ENCODE assay signal across 16 cellular contexts in genomic region chr6:169829786-169830185, GRCh38.
"Had no signal": no experiment of that assay in that cellular context is flagged by ENCODE, and none has a peak within 500 bp of the region (broad histone marks: within the 10 kb centered on the region; RNA-seq: fewer than 3 reads in every experiment).

No MANE protein-coding gene starts in this region.

- H3K4me1 Mint-ChIP-seq: activated CD4-positive, alpha-beta T cell treated with anti-CD3 and anti-CD28 coated beads, Interleukin-2, amount 10 ng/mL, durations not matched to agents 24 days and 14 days; activated naive CD4-positive, alpha-beta T cell treated with anti-CD3 and anti-CD28 coated beads, Interleukin-2, amount 10 ng/mL, durations not matched to agents 7 days and 5 days had no signal

- H3K36me3 ChIP-seq: suprapubic skin, upper lobe of left lung had no signal

- DNase-seq: activated CD4-positive, alpha-beta T cell treated with anti-CD3 and anti-CD28 coated beads, Interleukin-2, amount 10 ng/mL, durations not matched to agents 24 days and 14 days; activated CD4-positive, CD25-positive, alpha-beta regulatory T cell; activated naive CD4-positive, alpha-beta T cell treated with anti-CD3 and anti-CD28 coated beads, Interleukin-2, amount 10 ng/mL, durations not matched to agents 7 days and 5 days; activated T-cell treated with anti-CD3 and anti-CD28 coated beads, Interleukin-2, amount 50 U/mL, for 1 hour; dermis blood vessel endothelial cell; erythroblast; islet precursor cell; retina; stimulated activated CD4-positive, alpha-beta T cell treated with anti-CD3 and anti-CD28 coated beads, Interleukin-4, amount 100 ng/mL, for 1 hour; stimulated activated naive CD4-positive, alpha-beta T cell treated with Interleukin-2 at 50 U/mL for 16 hours; upper lobe of left lung had no signal

- H3K9me3 ChIP-seq: suprapubic skin, upper lobe of left lung had no signal

- H3K4me3 ChIP-seq: suprapubic skin, upper lobe of left lung had no signal

- H3K9me3 Mint-ChIP-seq: activated CD4-positive, alpha-beta T cell treated with anti-CD3 and anti-CD28 coated beads, Interleukin-2, amount 10 ng/mL, durations not matched to agents 24 days and 14 days; activated naive CD4-positive, alpha-beta T cell treated with anti-CD3 and anti-CD28 coated beads, Interleukin-2, amount 10 ng/mL, durations not matched to agents 7 days and 5 days; neural crest cell; T-helper 2 cell treated with Interferon-gamma antibody and Interleukin-4, amounts not matched to agents 5 μg/mL and 100 μg/mL, for 36 hours had no signal

- H3K4me3 Mint-ChIP-seq: activated CD4-positive, alpha-beta T cell treated with anti-CD3 and anti-CD28 coated beads, Interleukin-2, amount 10 ng/mL, durations not matched to agents 24 days and 14 days; activated naive CD4-positive, alpha-beta T cell treated with anti-CD3 and anti-CD28 coated beads, Interleukin-2, amount 10 ng/mL, durations not matched to agents 7 days and 5 days; neural crest cell; T-helper 2 cell treated with Interferon-gamma antibody and Interleukin-4, amounts not matched to agents 5 μg/mL and 100 μg/mL, for 36 hours had no signal

- H3K4me1 ChIP-seq: parathyroid adenoma had no signal

- H3K27ac Mint-ChIP-seq: activated CD4-positive, alpha-beta T cell treated with anti-CD3 and anti-CD28 coated beads, Interleukin-2, amount 10 ng/mL, durations not matched to agents 24 days and 14 days; activated naive CD4-positive, alpha-beta T cell treated with anti-CD3 and anti-CD28 coated beads, Interleukin-2, amount 10 ng/mL, durations not matched to agents 7 days and 5 days; T-helper 2 cell treated with Interferon-gamma antibody and Interleukin-4, amounts not matched to agents 5 μg/mL and 100 μg/mL, for 36 hours had no signal

- H3K36me3 Mint-ChIP-seq: activated naive CD4-positive, alpha-beta T cell treated with anti-CD3 and anti-CD28 coated beads, Interleukin-2, amount 10 ng/mL, durations not matched to agents 7 days and 5 days had no signal

- H3K27me3 ChIP-seq: upper lobe of left lung had no signal

- ATAC-seq: left lobe of liver had no signal

- H3K27ac ChIP-seq: parathyroid adenoma, suprapubic skin, upper lobe of left lung had no signal
